8 cellular contexts compared by ENCODE assay signal in the genomic region with DNA sequence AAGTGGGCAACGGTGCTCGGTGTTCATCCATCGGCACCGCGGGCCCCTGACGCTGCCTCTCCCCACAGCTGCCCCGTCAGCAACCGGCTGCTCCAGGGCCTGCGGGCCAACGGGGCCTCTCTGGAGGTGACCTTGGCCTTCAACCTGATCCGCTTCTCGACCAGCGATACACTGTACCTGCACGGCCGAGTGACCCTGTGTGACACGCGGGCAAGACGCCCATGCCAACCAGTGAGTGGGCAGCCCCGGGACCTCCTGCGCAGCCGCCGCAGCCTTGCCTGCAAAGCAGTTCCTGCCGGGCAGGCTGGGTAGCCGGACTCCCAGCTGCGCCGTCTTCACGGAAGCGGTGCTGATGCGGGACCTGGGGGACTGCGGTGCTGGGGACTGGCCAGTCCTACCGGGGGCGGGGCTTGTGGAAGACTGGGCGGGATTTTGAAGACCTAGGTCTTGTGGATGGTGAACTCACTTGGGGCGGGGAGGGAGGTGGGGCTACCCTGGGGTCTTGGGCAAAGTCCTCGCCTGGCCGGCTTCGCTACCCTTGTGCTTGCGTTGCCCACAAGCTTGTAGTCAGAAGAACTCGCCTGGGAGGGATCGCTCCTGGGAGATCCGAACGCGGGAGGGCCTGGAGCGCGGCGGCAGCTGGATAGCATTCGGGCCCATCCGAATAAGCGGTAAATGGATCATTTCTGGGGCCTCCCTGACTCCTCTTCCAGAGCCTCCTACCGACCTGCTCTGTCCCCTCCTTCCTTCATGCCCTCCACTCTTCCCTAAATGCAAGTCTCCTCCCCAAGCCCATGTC. TPM values are rescaled to one million over a fixed set of nuclear protein-coding genes. Genes with fewer than 3 reads are reported as not detected.
DNase-seq lines count a peak whose midpoint lies in the region; ATAC-seq and TF ChIP-seq lines count a peak whose summit lies in the region.

No MANE protein-coding gene starts in this region.

- peak overlapping the region in 2 of 3 donors; percentile 11 to 55 for H3K27ac Mint-ChIP-seq in CD4-positive, CD25-positive, alpha-beta regulatory T cell
- peak overlapping the region; percentile 57 for H3K27ac Mint-ChIP-seq in T-helper 17 cell

- CTCF ChIA-PET in mammary epithelial cell (lab: Charles Lee; ENCODE audit: low non-redundant PET) = no interaction called here

- no peak overlapping the region for H3K4me3 ChIP-seq in CD4-positive, CD25-positive, alpha-beta regulatory T cell (ENCODE audit: low read depth, low read length)
- H3K4me3 ChIP-seq in mammary epithelial cell (replicated peaks in 1 of 3; ENCODE audit: insufficient read depth in 1 of 3, low read depth in 2 of 3, low read length in 3 of 3) = peak overlapping the region in 2 of 3 experiments; percentile 41 to 47

- H3K36me3 ChIP-seq in CD4-positive, CD25-positive, alpha-beta regulatory T cell (ENCODE audit: control insufficient read depth, insufficient read depth, low read length) = no peaks in the 10 kb centered on the region
- no peaks in the 10 kb centered on the region for H3K36me3 ChIP-seq in mammary epithelial cell (ENCODE audit: insufficient read depth, low read length)

- peaks cover 13% of the 10 kb centered on the region for H3K4me1 ChIP-seq in CD4-positive, CD25-positive, alpha-beta regulatory T cell (ENCODE audit: control insufficient read depth, insufficient read depth, low read length, poor library complexity, severe bottlenecking)
- H3K4me1 ChIP-seq in mammary epithelial cell (ENCODE audit: insufficient read depth, low read length) = peaks cover 4% of the 10 kb centered on the region

- dilution Hi-C loops in mammary epithelial cell (cut with HindIII; ENCODE audit: low sequenced_read_pairs) = loop anchor here (5.0 kb wide), 1 partner anchor 58 kb away; a partner anchor contains a TSS

- BruUV-seq in mammary epithelial cell (replicated peaks; lab: Mats Ljungman, UMichigan) = no TSS peak

- no peaks in the 10 kb centered on the region for H3K79me2 ChIP-seq in mammary epithelial cell (ENCODE audit: insufficient read depth, low read length)

- 16% methylated on average over 19 of the region's 50 CpGs for WGBS in mammary epithelial cell (ENCODE audit: low coverage, missing lambda C conversion rate)

- no peaks in the 10 kb centered on the region for H3K36me3 Mint-ChIP-seq in CD4-positive, CD25-positive, alpha-beta regulatory T cell
- H3K36me3 Mint-ChIP-seq in T-helper 17 cell (ENCODE audit: low read depth) = peaks cover 4% of the 10 kb centered on the region

- H3K4me3 Mint-ChIP-seq in CD4-positive, CD25-positive, alpha-beta regulatory T cell = peak overlapping the region; percentile 10 to 70 (median 67)
- H3K4me3 Mint-ChIP-seq in T-helper 17 cell = peak overlapping the region; percentile 88

- H3K27ac ChIP-seq in CD4-positive, CD25-positive, alpha-beta regulatory T cell (ENCODE audit: insufficient read depth, low read length, poor library complexity, severe bottlenecking) = no peak overlapping the region
- no peak overlapping the region for H3K27ac ChIP-seq in mammary epithelial cell (ENCODE audit: insufficient read depth, low read depth, low read length)

- no peaks in the 10 kb centered on the region for H4K20me1 ChIP-seq in mammary epithelial cell (ENCODE audit: insufficient read depth, low read length)

- peak overlapping the region; percentile 81 for H3K4me2 ChIP-seq in mammary epithelial cell (ENCODE audit: insufficient read depth, low read depth, low read length)

- peak overlapping the region; percentile 75 for H2AFZ ChIP-seq in mammary epithelial cell (ENCODE audit: low read depth, low read length)

- H3K9ac ChIP-seq in mammary epithelial cell (ENCODE audit: insufficient read depth, low read length) = no peak overlapping the region

- peaks cover 17% of the 10 kb centered on the region for H3K27me3 Mint-ChIP-seq in CD4-positive, CD25-positive, alpha-beta regulatory T cell
- H3K27me3 Mint-ChIP-seq in T-helper 17 cell = peaks cover 44% of the 10 kb centered on the region

- peak; percentile 52 to 62 for ATAC-seq in CD4-positive, CD25-positive, alpha-beta regulatory T cell (ENCODE audit: low read depth in 2 of 2)
- ATAC-seq in T-helper 17 cell (peak; percentile 61), sciatic nerve (peak; percentile 82)

- no peaks in the 10 kb centered on the region for H3K9me3 ChIP-seq in CD4-positive, CD25-positive, alpha-beta regulatory T cell (ENCODE audit: control insufficient read depth in 2 of 2, low read length in 2 of 2)
- H3K9me3 ChIP-seq in T-helper 17 cell (ENCODE audit: control insufficient read depth, low read length, poor library complexity, severe bottlenecking) (no peaks in the 10 kb centered on the region), mammary epithelial cell (replicated peaks; ENCODE audit: insufficient read depth, low read length) (no peaks in the 10 kb centered on the region)

- in situ Hi-C loops in mammary epithelial cell (cut with MboI; ENCODE audit: low sequenced_read_pairs in 2 of 2) = no loop called here

- intact Hi-C loops in mammary epithelial cell (cut with micrococcal nuclease) (no loop called here), sciatic nerve (cut with DNase I) (no loop called here)

- peaks cover 6% of the 10 kb centered on the region for H3K27me3 ChIP-seq in CD4-positive, CD25-positive, alpha-beta regulatory T cell (ENCODE audit: control insufficient read depth, insufficient read depth, low read length)
- H3K27me3 ChIP-seq in mammary epithelial cell (ENCODE audit: insufficient read depth, low read length) = no peaks in the 10 kb centered on the region

- peaks cover 0 to 10% (median 4%) of the 10 kb centered on the region in 4 donors for H3K4me1 Mint-ChIP-seq in CD4-positive, CD25-positive, alpha-beta regulatory T cell
- peaks cover 5% of the 10 kb centered on the region for H3K4me1 Mint-ChIP-seq in T-helper 17 cell

- peak; percentile 9 to 66 (median 40) for DNase-seq in CD4-positive, CD25-positive, alpha-beta regulatory T cell
- DNase-seq in T-helper 17 cell (peak in 2 of 3 donors; percentile 22 to 35), mammary epithelial cell (no peak), iPS-NIHi7 (ENCODE audit: extremely low spot score) (peak; percentile 95), sciatic nerve (ENCODE audit: low spot score) (peak; percentile 71), NCI-H2107 treated with DMSO at 0.1 percent for 48 hours (lab: John Stamatoyannopoulos, UW; ENCODE audit: unreplicated experiment) (no peak), putamen (ENCODE audit: low spot score) (no peak), NCI-H345 treated with DMSO at 0.1 percent for 48 hours (lab: John Stamatoyannopoulos, UW; ENCODE audit: unreplicated experiment) (no peak)

- TF ChIP-seq CTCF in mammary epithelial cell (conservative IDR thresholded peaks at IDR 0.05 in 1 of 2, IDR thresholded peaks at IDR 0.05 in 1 of 2; ENCODE audit: extremely low read depth in 1 of 2, insufficient read depth in 1 of 2, low read depth in 1 of 2, low read length in 2 of 2) = no peak

- H3K9me3 Mint-ChIP-seq in CD4-positive, CD25-positive, alpha-beta regulatory T cell = no peaks in the 10 kb centered on the region

RNA-seq across cellular contexts. Expression of a gene that starts 8.8 kb away (rescaled TPM):
- total RNA-seq in CD4-positive, CD25-positive, alpha-beta regulatory T cell = 18.0 TPM
- 1 to 10 TPM; 6.5 to 9.8 (median 7.7) TPM for polyA plus RNA-seq in CD4-positive, CD25-positive, alpha-beta regulatory T cell
- 10 to 100 TPM; 12.5 to 14.3 TPM for total RNA-seq in T-helper 17 cell
- 10 to 100 TPM; 14.3 to 16.9 TPM for total RNA-seq in mammary epithelial cell
- 16.7 TPM for polyA plus RNA-seq in mammary epithelial cell
- 26.8 TPM for polyA minus RNA-seq in mammary epithelial cell
- 17.6 TPM for total RNA-seq in sciatic nerve

RNA-seq across cellular contexts. Expression of a gene that starts 34.8 kb away (rescaled TPM):
- total RNA-seq in CD4-positive, CD25-positive, alpha-beta regulatory T cell = not detected
- polyA plus RNA-seq in CD4-positive, CD25-positive, alpha-beta regulatory T cell = not detected
- total RNA-seq in T-helper 17 cell (not detected), mammary epithelial cell (not detected), sciatic nerve (not detected)
- not detected for polyA plus RNA-seq in mammary epithelial cell
- polyA minus RNA-seq in mammary epithelial cell = not detected

RNA-seq across cellular contexts. Expression of a gene that starts 47.9 kb away (rescaled TPM):
- 7.0 TPM for total RNA-seq in CD4-positive, CD25-positive, alpha-beta regulatory T cell
- polyA plus RNA-seq in CD4-positive, CD25-positive, alpha-beta regulatory T cell = 1 to 10 TPM in 3 of 4 donors, under 1 TPM in 1; 0.53 to 2.9 (median 2.1) TPM
- total RNA-seq in T-helper 17 cell (1 to 10 TPM; 3.8 to 5.4 TPM), mammary epithelial cell (10 to 100 TPM; 26.0 to 38.2 TPM), sciatic nerve (3.1 TPM)
- polyA plus RNA-seq in mammary epithelial cell = 20.8 TPM
- polyA minus RNA-seq in mammary epithelial cell = 67.1 TPM

RNA-seq across cellular contexts. Expression of a gene that starts 53.6 kb away (rescaled TPM):
- not detected for total RNA-seq in CD4-positive, CD25-positive, alpha-beta regulatory T cell
- polyA plus RNA-seq in CD4-positive, CD25-positive, alpha-beta regulatory T cell = 1 to 10 TPM in 2 of 4 donors, under 1 TPM in 1, not detected in 1; 0.53 to 1.3 (median 1.1) TPM
- total RNA-seq in T-helper 17 cell = not detected
- total RNA-seq in mammary epithelial cell = under 1 TPM in 1 of 2 donors, not detected in 1; 0.50 TPM
- polyA plus RNA-seq in mammary epithelial cell = not detected
- not detected for polyA minus RNA-seq in mammary epithelial cell
- total RNA-seq in sciatic nerve = not detected

RNA-seq across cellular contexts. Expression of a gene that starts 54.7 kb away (rescaled TPM):
- total RNA-seq in CD4-positive, CD25-positive, alpha-beta regulatory T cell = 404 TPM
- 1,000 to 10,000 TPM; 1,085 to 1,853 (median 1,299) TPM for polyA plus RNA-seq in CD4-positive, CD25-positive, alpha-beta regulatory T cell
- total RNA-seq in T-helper 17 cell (100 to 1,000 TPM; 361 to 435 TPM), mammary epithelial cell (100 to 1,000 TPM in 1 of 2 donors, 10 to 100 TPM in 1; 15.8 to 497 TPM), sciatic nerve (106 TPM)
- polyA plus RNA-seq in mammary epithelial cell = 235 TPM
- polyA minus RNA-seq in mammary epithelial cell = 653 TPM

Comparison
In these comparisons a context has a peak if more than half of its experiments do, and no peak if none do; other contexts are left out.
1. DNase-seq: peak in CD4-positive, CD25-positive, alpha-beta regulatory T cell (3 of 3), T-helper 17 cell (2 of 3), iPS-NIHi7 (single experiment) and sciatic nerve (single experiment); none in mammary epithelial cell (single experiment), NCI-H2107 treated with DMSO at 0.1 percent for 48 hours (single experiment), putamen (single experiment) and NCI-H345 treated with DMSO at 0.1 percent for 48 hours (single experiment).
2. Peak in every context shown above with its lines, with median percentiles within 50 percentile points of each other: ATAC-seq.